Comparison of ENCODE assay signal across 21 cellular contexts in the genomic region with DNA sequence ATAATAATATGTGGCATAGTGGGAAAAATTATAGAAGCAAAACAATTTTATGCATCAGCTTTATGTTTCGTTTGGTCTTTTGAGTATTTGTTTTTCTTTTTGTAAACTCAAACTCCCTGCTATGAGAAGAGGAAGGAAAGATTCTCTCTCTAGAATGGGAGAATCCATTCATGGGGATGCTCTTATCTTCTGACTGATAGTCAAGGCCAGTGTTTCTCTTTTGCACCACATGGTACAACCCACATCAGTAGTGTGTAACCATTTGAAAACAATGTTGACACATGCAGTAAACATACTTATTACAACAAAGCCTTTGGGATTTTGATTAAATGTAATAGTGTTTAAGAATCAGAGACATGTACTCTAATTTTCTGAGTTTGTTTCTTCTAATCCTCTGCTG.
"Had no signal": no experiment of that assay in that cellular context is flagged by ENCODE, and none has a peak within 500 bp of the region (broad histone marks: within the 10 kb centered on the region; RNA-seq: fewer than 3 reads in every experiment).

No MANE protein-coding gene starts in this region.

- DNase-seq: cortex of kidney; effector memory CD8-positive, alpha-beta T cell; erythroblast; esophagus squamous epithelium; foreskin melanocyte; hypothalamus; immature natural killer cell; left ventricle myocardium superior; lower lobe of right lung; natural killer cell; occipital lobe; ovary; posterior cingulate gyrus; psoas muscle; right cardiac atrium; sigmoid colon; spleen; stimulated activated naive B cell treated with anti-CD40 and anti-IgM and Interleukin-4, amounts not matched to agents 10 μg/mL and 1 μg/mL and 100 μg/mL, for 72 hours; upper lobe of left lung had no signal

- H3K36me3 ChIP-seq: esophagus squamous epithelium, lower lobe of right lung, ovary, sigmoid colon, spleen, thoracic aorta, tibial nerve, upper lobe of left lung had no signal

- H3K4me1 ChIP-seq: esophagus squamous epithelium, lower lobe of right lung, psoas muscle, sigmoid colon, spleen, tibial nerve, upper lobe of left lung had no signal

- H3K9me3 ChIP-seq: esophagus squamous epithelium, lower lobe of right lung, ovary, psoas muscle, sigmoid colon, spleen, thoracic aorta, tibial nerve, upper lobe of left lung had no signal

- H3K27ac ChIP-seq: esophagus squamous epithelium, lower lobe of right lung, ovary, psoas muscle, sigmoid colon, spleen, thoracic aorta, tibial nerve, upper lobe of left lung had no signal

- H3K4me3 ChIP-seq: esophagus squamous epithelium, lower lobe of right lung, ovary, psoas muscle, sigmoid colon, spleen, thoracic aorta, tibial nerve, upper lobe of left lung had no signal

- H3K27me3 ChIP-seq: esophagus squamous epithelium, ovary, sigmoid colon, spleen, tibial nerve, upper lobe of left lung had no signal
